Comparison of ENCODE assay signal across 8 cellular contexts in genomic region chr16:27109666-27110523, GRCh38. TPM values are rescaled to one million over a fixed set of nuclear protein-coding genes. Genes with fewer than 3 reads are reported as not detected.
A peak's percentile ranks its signal among the peaks of the same experiment; 100 is the strongest.
DNase-seq lines count a peak whose midpoint lies in the region; ATAC-seq and TF ChIP-seq lines count a peak whose summit lies in the region.

No MANE protein-coding gene starts in this region.

- H3K36me3 ChIP-seq in breast epithelium: no peaks in the 10 kb centered on the region

- no peaks in the 10 kb centered on the region for H3K27me3 ChIP-seq in breast epithelium

- no peaks in the 10 kb centered on the region for H3K4me1 ChIP-seq in breast epithelium

- peak; percentile 70 for TF ChIP-seq CTCF in AG09309 (IDR thresholded peaks at IDR 0.05; ENCODE audit: control insufficient read depth, insufficient read depth, low read depth, low read length, missing control alignments)
- peak; percentile 81 for TF ChIP-seq CTCF in WI38 (IDR thresholded peaks at IDR 0.05; ENCODE audit: low read depth, low read length)
- peak in 2 of 3 donors; percentile 15 to 77 for TF ChIP-seq CTCF in breast epithelium (IDR thresholded peaks at IDR 0.05)

- H3K4me3 ChIP-seq in AG09309 (ENCODE audit: control insufficient read depth, low read depth, low read length) (peak overlapping the region; percentile 28), WI38 (ENCODE audit: low read depth, low read length) (peak overlapping the region; percentile 57), breast epithelium (peak overlapping the region; percentile 22 to 60 (median 40))

- peak overlapping the region in 1 of 2 donors; percentile 57 for H3K27ac ChIP-seq in breast epithelium

- peak; percentile 46 for ATAC-seq in GM19467 (IDR thresholded peaks at IDR 0.05; ENCODE audit: unreplicated experiment)
- ATAC-seq in GM18519 (IDR thresholded peaks at IDR 0.05; ENCODE audit: low FRiP score, unreplicated experiment): no peak

- no peak for TF ChIP-seq POLR2A in breast epithelium (IDR thresholded peaks at IDR 0.05)

- H3K9me3 ChIP-seq in breast epithelium: no peaks in the 10 kb centered on the region

- no peak for DNase-seq in AG09309 (ENCODE audit: low read depth)
- peak; percentile 69 for DNase-seq in NCI-H1105 treated with DMSO at 0.1 percent for 48 hours (lab: John Stamatoyannopoulos, UW)
- peak; percentile 52 to 55 for DNase-seq in breast epithelium (ENCODE audit: low spot score in 2 of 2)
- DNase-seq in iris pigment epithelial cell (ENCODE audit: low read depth): peak; percentile 56
- DNase-seq in stimulated activated CD4-positive, alpha-beta T cell treated with anti-CD3 and anti-CD28 coated beads, Interleukin-12 subunit alpha, Interleukin-12 subunit beta, amount 100 ng/mL, for 48 hours (ENCODE audit: low read depth in 2 of 3, low spot score in 1 of 3): peak; percentile 64 to 84 (median 69)

- intact Hi-C loops in breast epithelium (cut with DNase I; ENCODE audit: low total_unique reads): no loop called here

RNA-seq across cellular contexts. Expression of gene C16orf82, which starts 43.2 kb away (rescaled TPM):
- total RNA-seq in breast epithelium: under 1 TPM in 1 of 3 donors, not detected in 2; 0.16 TPM
